ENCODE assay signal across 11 cellular contexts in genomic region chr16:35188288-35189155, GRCh38.
DNase-seq lines count a peak whose midpoint lies in the region; ATAC-seq and TF ChIP-seq lines count a peak whose summit lies in the region.
"Had no signal": no experiment of that assay in that cellular context is flagged by ENCODE, and none has a peak within 500 bp of the region (broad histone marks: within the 10 kb centered on the region; RNA-seq: fewer than 3 reads in every experiment).

No MANE protein-coding gene starts in this region.

- no peaks in the 10 kb centered on the region for H3K4me1 ChIP-seq in left lung

- peak; percentile 52 for TF ChIP-seq RAD21 in Ishikawa (IDR thresholded peaks at IDR 0.05; ENCODE audit: low read depth)

- H3K4me3 ChIP-seq in GM06990 (replicated peaks; ENCODE audit: low read depth, low read length) (no peak overlapping the region), left lung (no peak overlapping the region)
- H3K4me3 ChIP-seq: cardiac muscle cell had no signal

- H3K27me3 Mint-ChIP-seq in T-helper 17 cell: no peaks in the 10 kb centered on the region

- TF ChIP-seq CTCF in GM06990 (IDR thresholded peaks at IDR 0.05; ENCODE audit: insufficient read depth, low read length, poor library complexity, severe bottlenecking) (peak; percentile 4), left lung (IDR thresholded peaks at IDR 0.05) (no peak)

- H3K9me3 ChIP-seq in left lung (peaks cover 0 to 30% of the 10 kb centered on the region in 2 donors), T-helper 17 cell (ENCODE audit: control insufficient read depth, low read length, poor library complexity, severe bottlenecking) (no peaks in the 10 kb centered on the region)

- no peaks in the 10 kb centered on the region for H3K27me3 ChIP-seq in GM06990 (replicated peaks; ENCODE audit: control insufficient read depth, insufficient read depth, low read length)
- no peaks in the 10 kb centered on the region for H3K27me3 ChIP-seq in left lung
- H3K27me3 ChIP-seq: cardiac muscle cell had no signal

- no peaks in the 10 kb centered on the region for H3K4me1 Mint-ChIP-seq in T-helper 17 cell

- in situ Hi-C loops in SK-MEL-5 (cut with HindIII; ENCODE audit: low pct_unique_long_range_greater_than_20kb, low sequenced_read_pairs): no loop called here

- H3K27ac Mint-ChIP-seq in T-helper 17 cell: no peak overlapping the region

- TF ChIP-seq EP300 in Ishikawa (IDR thresholded peaks at IDR 0.05; ENCODE audit: borderline replicate concordance): no peak

- intact Hi-C loops in left lung (cut with DNase I): no loop called here

- DNase-seq in GM06990 (ENCODE audit: extremely low read depth, insufficient read length) (no peak), SK-MEL-5 (ENCODE audit: low read depth, low spot score) (peak; percentile 68), left lung (peak in 1 of 2 donors; percentile 67), T-helper 17 cell (no peak), NCI-H2107 (lab: John Stamatoyannopoulos, UW) (no peak), MV-4-11 (lab: John Stamatoyannopoulos, UW) (no peak)
- DNase-seq: activated effector memory CD4-positive, alpha-beta T cell treated with Interleukin-2 at 50 U/mL for 16 hours; DMS79 had no signal

- no peak overlapping the region for H3K4me3 Mint-ChIP-seq in T-helper 17 cell

- no peaks in the 10 kb centered on the region for H3K36me3 Mint-ChIP-seq in T-helper 17 cell (ENCODE audit: low read depth)

- ATAC-seq in left lung: peak; percentile 30
- ATAC-seq in GM19397 (IDR thresholded peaks at IDR 0.05; ENCODE audit: unreplicated experiment): no peak
- ATAC-seq in T-helper 17 cell: no peak

- H3K27ac ChIP-seq in left lung: no peak overlapping the region
- H3K27ac ChIP-seq: cardiac muscle cell had no signal

- H3K36me3 ChIP-seq in GM06990 (ENCODE audit: control insufficient read depth, insufficient read depth, low read length): no peaks in the 10 kb centered on the region
- no peaks in the 10 kb centered on the region for H3K36me3 ChIP-seq in left lung
- H3K36me3 ChIP-seq: cardiac muscle cell had no signal

TF ChIP-seq in Ishikawa, 13 proteins besides CTCF, POLR2A, EP300 and RAD21:
- TF ChIP-seq EGR1 (IDR thresholded peaks at IDR 0.05): no peak
- no peak for TF ChIP-seq CREB1 (IDR thresholded peaks at IDR 0.05; ENCODE audit: low read depth)
- TF ChIP-seq FOXM1 (IDR thresholded peaks at IDR 0.05; ENCODE audit: borderline replicate concordance, low read depth): no peak
- TF ChIP-seq USF1 (IDR thresholded peaks at IDR 0.05): no peak
- TF ChIP-seq ZBTB7A (IDR thresholded peaks at IDR 0.05; ENCODE audit: low read depth): no peak
- no peak for TF ChIP-seq CEBPB (IDR thresholded peaks at IDR 0.05)
- TF ChIP-seq TCF12 (IDR thresholded peaks at IDR 0.05; ENCODE audit: low read depth): no peak
- no peak for TF ChIP-seq REST (IDR thresholded peaks at IDR 0.05; ENCODE audit: low read depth)
- TF ChIP-seq YY1 (IDR thresholded peaks at IDR 0.05; ENCODE audit: low read depth): no peak
TF ChIP-seq in Ishikawa: peak in this region for 0.
